Comparison of ENCODE assay signal across 24 cellular contexts in the genomic region with DNA sequence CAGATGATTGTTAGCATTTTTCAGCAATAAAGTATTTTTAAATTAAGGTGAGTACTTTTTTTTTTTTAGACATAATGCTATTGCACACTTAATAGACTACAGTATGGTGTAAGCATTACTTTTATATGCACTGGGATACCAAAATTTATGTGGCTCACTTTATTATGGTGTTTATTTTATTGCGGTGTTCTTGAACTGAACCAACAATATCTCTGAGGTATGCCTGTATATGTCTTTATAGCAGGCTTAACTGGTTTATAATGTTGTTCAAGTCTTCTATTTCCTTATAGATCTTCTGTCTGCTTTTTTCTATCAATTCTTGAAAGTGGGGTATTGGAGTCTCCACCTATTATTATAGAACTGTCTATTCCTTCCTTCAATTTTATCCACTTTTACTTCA.
"Had no signal": no experiment of that assay in that cellular context is flagged by ENCODE, and none has a peak within 500 bp of the region (broad histone marks: within the 10 kb centered on the region; RNA-seq: fewer than 3 reads in every experiment).

No MANE protein-coding gene starts in this region.

- H3K27me3 Mint-ChIP-seq: central memory CD8-positive, alpha-beta T cell; naive thymus-derived CD4-positive, alpha-beta T cell; T-cell had no signal

- ATAC-seq: activated naive CD4-positive, alpha-beta T cell treated with anti-CD3 and anti-CD28 coated beads, Interleukin-2, amount 50 U/mL, for 72 hours; activated T-cell treated with anti-CD3 and anti-CD28 coated beads, Interleukin-2, amount 50 U/mL, for 72 hours; gastroesophageal sphincter; naive thymus-derived CD4-positive, alpha-beta T cell; pancreas; right cardiac atrium; stimulated activated naive CD8-positive, alpha-beta T cell treated with anti-CD3 and anti-CD28 coated beads, Interleukin-15, Interleukin-2, amounts not matched to agents 100 U/mL and 50 U/mL, for 24 hours; T-cell had no signal

- H3K27me3 ChIP-seq: breast epithelium, gastroesophageal sphincter, heart left ventricle, pancreas, thyroid gland, upper lobe of left lung, vagina had no signal

- DNase-seq: activated CD4-positive, alpha-beta T cell treated with anti-CD3 and anti-CD28 coated beads for 4 hours; activated CD4-positive, alpha-beta T cell treated with anti-CD3 and anti-CD28 coated beads, Interleukin-2, amount 50 U/mL, for 4 hours; activated naive CD4-positive, alpha-beta T cell; activated T-cell treated with anti-CD3 and anti-CD28 coated beads for 4 hours; activated T-cell treated with anti-CD3 and anti-CD28 coated beads, Interleukin-2, amount 50 U/mL, for 72 hours; effector memory CD4-positive, alpha-beta T cell; immature natural killer cell; kidney; naive thymus-derived CD4-positive, alpha-beta T cell; pancreas; right cardiac atrium; stimulated activated CD4-positive, alpha-beta T cell treated with anti-CD3 and anti-CD28 coated beads, Interleukin-15, amount 100 ng/mL, for 24 hours; stimulated activated naive CD8-positive, alpha-beta T cell treated with anti-CD3 and anti-CD28 coated beads, Interleukin-15, Interleukin-2, amounts not matched to agents 100 U/mL and 50 U/mL, for 24 hours; T-cell; thyroid gland; upper lobe of left lung had no signal

- H3K4me3 ChIP-seq: breast epithelium, gastroesophageal sphincter, heart left ventricle, lung, pancreas, thyroid gland, upper lobe of left lung, vagina had no signal

- H3K9me3 ChIP-seq: pancreas, thyroid gland had no signal

- H3K36me3 ChIP-seq: breast epithelium had no signal

- H3K4me3 Mint-ChIP-seq: activated T-cell treated with anti-CD3 and anti-CD28 coated beads, Interleukin-2, amount 50 U/mL, for 72 hours; central memory CD8-positive, alpha-beta T cell; immature natural killer cell; T-cell; T-helper 2 cell treated with Interferon-gamma antibody and Interleukin-4, amounts not matched to agents 5 μg/mL and 100 μg/mL, for 36 hours had no signal

- H3K4me1 ChIP-seq: breast epithelium, pancreas, thyroid gland, upper lobe of left lung, vagina had no signal

- H3K27ac Mint-ChIP-seq: activated naive CD4-positive, alpha-beta T cell treated with anti-CD3 and anti-CD28 coated beads, Interleukin-2, amount 50 U/mL, for 72 hours; activated T-cell treated with anti-CD3 and anti-CD28 coated beads, Interleukin-2, amount 50 U/mL, for 72 hours; T-cell; T-helper 2 cell treated with Interferon-gamma antibody and Interleukin-4, amounts not matched to agents 5 μg/mL and 100 μg/mL, for 36 hours had no signal

- H3K27ac ChIP-seq: breast epithelium, gastroesophageal sphincter, pancreas, thyroid gland, upper lobe of left lung, vagina had no signal
